Comparison of ENCODE assay signal across 8 cellular contexts in genomic region chr15:55267401-55268053, GRCh38. TPM values are rescaled to one million over a fixed set of nuclear protein-coding genes. Genes with fewer than 3 reads are reported as not detected.
DNase-seq lines count a peak whose midpoint lies in the region; ATAC-seq and TF ChIP-seq lines count a peak whose summit lies in the region.

No MANE protein-coding gene starts in this region.

- no TSS peak for BruUV-seq in Caco-2 (replicated peaks; lab: Mats Ljungman, UMichigan)

- H3K4me3 ChIP-seq in body of pancreas (no peak overlapping the region), osteoblast (ENCODE audit: insufficient read depth, low read length) (peak overlapping the region; percentile 1), Caco-2 (ENCODE audit: low read depth, low read length) (no peak overlapping the region)

- CTCF ChIA-PET in Caco-2 (lab: Charles Lee) = no interaction called here

- H3K27me3 ChIP-seq in body of pancreas = no peaks in the 10 kb centered on the region
- no peaks in the 10 kb centered on the region for H3K27me3 ChIP-seq in osteoblast (ENCODE audit: insufficient read depth, low read length)
- no peaks in the 10 kb centered on the region for H3K27me3 ChIP-seq in Caco-2 (replicated peaks; ENCODE audit: control insufficient read depth, insufficient read depth, low read length)

- TF ChIP-seq CTCF in body of pancreas (IDR thresholded peaks at IDR 0.05) (no peak), osteoblast (IDR thresholded peaks at IDR 0.05; ENCODE audit: extremely low read depth, low read depth, low read length) (no peak), Caco-2 (IDR thresholded peaks at IDR 0.05; ENCODE audit: insufficient read depth in 1 of 2, low read depth in 1 of 2, low read length in 1 of 2, severe bottlenecking in 1 of 2, unreplicated experiment in 1 of 2) (no peak), progenitor cell of endocrine pancreas (IDR thresholded peaks at IDR 0.05; ENCODE audit: unreplicated experiment) (no peak)

- H2AFZ ChIP-seq in osteoblast (ENCODE audit: low read length) = peak overlapping the region; percentile 11

- DNase-seq in T-helper 2 cell treated with Interferon-gamma antibody and Interleukin-4, amounts not matched to agents 5 μg/mL and 100 μg/mL, for 36 hours (ENCODE audit: low spot score) = peak; percentile 65
- DNase-seq in body of pancreas (peak in 3 of 4 donors; percentile 23 to 67 (median 26)), osteoblast (ENCODE audit: insufficient read length, low spot score, missing footprints) (no peak), NCI-H2029 (lab: John Stamatoyannopoulos, UW) (no peak), Caco-2 (no peak), progenitor cell of endocrine pancreas (ENCODE audit: low spot score, unreplicated experiment) (no peak)

- peaks cover 68% of the 10 kb centered on the region for H3K4me1 Mint-ChIP-seq in T-helper 2 cell treated with Interferon-gamma antibody and Interleukin-4, amounts not matched to agents 5 μg/mL and 100 μg/mL, for 36 hours (ENCODE audit: low read depth)
- H3K4me1 Mint-ChIP-seq in Caco-2 (ENCODE audit: low read depth, unreplicated experiment) (peaks cover 6% of the 10 kb centered on the region), progenitor cell of endocrine pancreas (ENCODE audit: low read depth) (peaks cover 11% of the 10 kb centered on the region)

- no peaks in the 10 kb centered on the region for H3K9me3 Mint-ChIP-seq in T-helper 2 cell treated with Interferon-gamma antibody and Interleukin-4, amounts not matched to agents 5 μg/mL and 100 μg/mL, for 36 hours
- H3K9me3 Mint-ChIP-seq in Caco-2 (ENCODE audit: unreplicated experiment) (no peaks in the 10 kb centered on the region), progenitor cell of endocrine pancreas (ENCODE audit: low read depth) (no peaks in the 10 kb centered on the region)

- peaks cover 2% of the 10 kb centered on the region for H3K79me2 ChIP-seq in osteoblast (ENCODE audit: insufficient read depth, low read length)

- H3K36me3 ChIP-seq in body of pancreas (replicated peaks in 1 of 2; ENCODE audit: insufficient read depth in 1 of 2, low read depth in 2 of 2) (no peaks in the 10 kb centered on the region), osteoblast (ENCODE audit: insufficient read depth, low read length) (no peaks in the 10 kb centered on the region), Caco-2 (ENCODE audit: control insufficient read depth, insufficient read depth, low read length) (no peaks in the 10 kb centered on the region)

- H3K36me3 Mint-ChIP-seq in T-helper 2 cell treated with Interferon-gamma antibody and Interleukin-4, amounts not matched to agents 5 μg/mL and 100 μg/mL, for 36 hours (ENCODE audit: low read depth) = peaks cover 58% of the 10 kb centered on the region
- H3K36me3 Mint-ChIP-seq in Caco-2 (ENCODE audit: insufficient read depth, unreplicated experiment) (peaks cover 4% of the 10 kb centered on the region), progenitor cell of endocrine pancreas (ENCODE audit: insufficient read depth) (no peaks in the 10 kb centered on the region)

- H3K27ac Mint-ChIP-seq in T-helper 2 cell treated with Interferon-gamma antibody and Interleukin-4, amounts not matched to agents 5 μg/mL and 100 μg/mL, for 36 hours = peak overlapping the region; percentile 95
- H3K27ac Mint-ChIP-seq in Caco-2 (ENCODE audit: unreplicated experiment) = no peak overlapping the region
- H3K27ac Mint-ChIP-seq in progenitor cell of endocrine pancreas = no peak overlapping the region

- H4K20me1 ChIP-seq in osteoblast (ENCODE audit: insufficient read depth, low read length) = no peaks in the 10 kb centered on the region

- H3K9me3 ChIP-seq in body of pancreas (no peaks in the 10 kb centered on the region), osteoblast (ENCODE audit: low read depth, low read length) (no peaks in the 10 kb centered on the region), Caco-2 (no peaks in the 10 kb centered on the region)

- peak overlapping the region; percentile 14 for H3K4me2 ChIP-seq in osteoblast (ENCODE audit: insufficient read depth, low read length)

- TF ChIP-seq POLR2A in body of pancreas (IDR thresholded peaks at IDR 0.05) = no peak

- H3K27ac ChIP-seq in body of pancreas = peak overlapping the region in 2 of 4 donors; percentile 15 to 44
- peak overlapping the region; percentile 23 for H3K27ac ChIP-seq in osteoblast (ENCODE audit: low read depth, low read length)

- 69 to 79% methylated on average over 10 of the region's 10 CpGs for WGBS in body of pancreas, 2 donors

- H3K4me3 Mint-ChIP-seq in T-helper 2 cell treated with Interferon-gamma antibody and Interleukin-4, amounts not matched to agents 5 μg/mL and 100 μg/mL, for 36 hours = peak overlapping the region; percentile 73
- H3K4me3 Mint-ChIP-seq in Caco-2 (ENCODE audit: unreplicated experiment) = no peak overlapping the region
- no peak overlapping the region for H3K4me3 Mint-ChIP-seq in progenitor cell of endocrine pancreas (ENCODE audit: low read depth)

- ATAC-seq in GM19324 (IDR thresholded peaks at IDR 0.05; ENCODE audit: low FRiP score, unreplicated experiment) (peak; percentile 88), HG03139 (IDR thresholded peaks at IDR 0.05; ENCODE audit: unreplicated experiment) (peak; percentile 90), body of pancreas (no peak)

- intact Hi-C loops in body of pancreas (cut with DNase I) = no loop called here
- intact Hi-C loops in Caco-2 (cut with micrococcal nuclease; ENCODE audit: unreplicated experiment) = no loop called here

- H3K27me3 Mint-ChIP-seq in T-helper 2 cell treated with Interferon-gamma antibody and Interleukin-4, amounts not matched to agents 5 μg/mL and 100 μg/mL, for 36 hours (ENCODE audit: low read depth) = no peaks in the 10 kb centered on the region
- H3K27me3 Mint-ChIP-seq in Caco-2 (ENCODE audit: insufficient read depth, unreplicated experiment) = no peaks in the 10 kb centered on the region
- H3K27me3 Mint-ChIP-seq in progenitor cell of endocrine pancreas = no peaks in the 10 kb centered on the region

- POLR2A ChIA-PET in Caco-2 (lab: Charles Lee) = no interaction called here

- H3K4me1 ChIP-seq in body of pancreas (no peaks in the 10 kb centered on the region), osteoblast (ENCODE audit: insufficient read depth, low read length) (peaks cover 13% of the 10 kb centered on the region), Caco-2 (no peaks in the 10 kb centered on the region)

RNA-seq across cellular contexts. Expression of gene RAB27A, which starts 22.1 kb away (rescaled TPM):
- total RNA-seq in body of pancreas (1 to 10 TPM; 9.6 to 9.9 TPM), osteoblast (7.2 and 11.8 TPM in 2 replicates), Caco-2 (2022) (6.8 and 8.7 TPM in 2 replicates), progenitor cell of endocrine pancreas (14.0 and 14.5 TPM in 2 replicates)

RNA-seq across cellular contexts. Expression of gene PIGBOS1, which starts 51.4 kb away (rescaled TPM):
- total RNA-seq in body of pancreas (10 to 100 TPM; 11.2 to 16.1 TPM), osteoblast (10.0 and 10.5 TPM in 2 replicates), Caco-2 (2022) (10.9 and 11.7 TPM in 2 replicates), progenitor cell of endocrine pancreas (13.5 and 13.6 TPM in 2 replicates)

RNA-seq across cellular contexts. Expression of gene PIGB, which starts 51.5 kb away (rescaled TPM):
- total RNA-seq in body of pancreas (10 to 100 TPM in 1 of 2 donors, 1 to 10 TPM in 1; 9.1 to 17.1 TPM), osteoblast (17.0 and 27.1 TPM in 2 replicates), Caco-2 (2022) (14.1 and 15.5 TPM in 2 replicates), progenitor cell of endocrine pancreas (16.2 and 17.6 TPM in 2 replicates)

Comparison
In these comparisons a context has a peak if more than half of its experiments do, and no peak if none do; other contexts are left out.
1. DNase-seq: peak in T-helper 2 cell treated with Interferon-gamma antibody and Interleukin-4, amounts not matched to agents 5 μg/mL and 100 μg/mL, for 36 hours (single experiment) and body of pancreas (3 of 4); none in osteoblast (single experiment), NCI-H2029 (single experiment), Caco-2 (0 of 2) and progenitor cell of endocrine pancreas (single experiment).